In genomic region chr1:150551784-150552691, GRCh38 we compare ENCODE assay signal across 1 cellular context.
TF ChIP-seq lines count a peak whose summit lies in the region.

No MANE protein-coding gene starts in this region.

TF ChIP-seq in HepG2, 621 proteins besides CTCF, POLR2A, EP300 and RAD21 (continued from another document and continues in another):
- TF ChIP-seq ZNF570 (CRISPR knock-in tag; IDR thresholded peaks at IDR 0.05; ENCODE audit: borderline replicate concordance) (no peak), ZNF333 (CRISPR knock-in tag; IDR thresholded peaks at IDR 0.05; ENCODE audit: borderline replicate concordance) (no peak), SRF (IDR thresholded peaks at IDR 0.05; ENCODE audit: low read depth, low read length) (no peak), NCOR1 (IDR thresholded peaks at IDR 0.05; ENCODE audit: borderline replicate concordance, low read length) (no peak), NFYC (CRISPR knock-in tag; IDR thresholded peaks at IDR 0.05) (no peak), ZNF580 (CRISPR knock-in tag; IDR thresholded peaks at IDR 0.05; ENCODE audit: borderline replicate concordance, low read depth) (peak; percentile 64; the same call in 1 of the 2 replicates), NR2F2 (IDR thresholded peaks at IDR 0.05; ENCODE audit: borderline replicate concordance, low read depth) (no peak), ZNF331 (CRISPR knock-in tag; IDR thresholded peaks at IDR 0.05) (peak; percentile 54; the same call in 1 of the 2 replicates), ZBTB4 (CRISPR knock-in tag; IDR thresholded peaks at IDR 0.05; ENCODE audit: borderline replicate concordance) (no peak), ZMYM2 (CRISPR knock-in tag; IDR thresholded peaks at IDR 0.05) (no peak), HDAC6 (IDR thresholded peaks at IDR 0.05; ENCODE audit: low read depth, low read length) (no peak), KLF6 (CRISPR knock-in tag; IDR thresholded peaks at IDR 0.05) (peak; percentile 74; the same call in 1 of the 2 replicates), ZNF605 (CRISPR knock-in tag; IDR thresholded peaks at IDR 0.05) (0 out of 2 replicates have a peak, but pooled peaks have one; percentile 52), ZNF432 (CRISPR knock-in tag; IDR thresholded peaks at IDR 0.05; ENCODE audit: borderline replicate concordance) (no peak), CENPBD1 (CRISPR knock-in tag; IDR thresholded peaks at IDR 0.05; ENCODE audit: borderline replicate concordance, low read depth) (no peak), ZNF3 (CRISPR knock-in tag; IDR thresholded peaks at IDR 0.05) (no peak), ZNF574 (CRISPR knock-in tag; IDR thresholded peaks at IDR 0.05) (peak; percentile 45; the same call in 1 of the 2 replicates), REPIN1 (CRISPR knock-in tag; IDR thresholded peaks at IDR 0.05; ENCODE audit: borderline replicate concordance, low read depth) (no peak), ZFP82 (CRISPR knock-in tag; IDR thresholded peaks at IDR 0.05; ENCODE audit: borderline replicate concordance) (0 out of 2 replicates have a peak, but pooled peaks have one; percentile 73), MEF2D (CRISPR knock-in tag; IDR thresholded peaks at IDR 0.05) (no peak), CBFB (CRISPR knock-in tag; IDR thresholded peaks at IDR 0.05) (no peak), PATZ1 (CRISPR knock-in tag; IDR thresholded peaks at IDR 0.05) (peak; percentile 95), ZNF724P (CRISPR knock-in tag; IDR thresholded peaks at IDR 0.05; ENCODE audit: borderline replicate concordance) (no peak), ZNF282 (IDR thresholded peaks at IDR 0.05; ENCODE audit: partially characterized antibody) (no peak), CSRNP1 (CRISPR knock-in tag; IDR thresholded peaks at IDR 0.05) (no peak), MXD4 (CRISPR knock-in tag; IDR thresholded peaks at IDR 0.05) (0 out of 2 replicates have a peak, but pooled peaks have one; percentile 49), ZSCAN30 (CRISPR knock-in tag; IDR thresholded peaks at IDR 0.05) (no peak), IRF9 (CRISPR knock-in tag; IDR thresholded peaks at IDR 0.05; ENCODE audit: borderline replicate concordance) (0 out of 2 replicates have a peak, but pooled peaks have one; percentile 59), THAP7 (CRISPR knock-in tag; IDR thresholded peaks at IDR 0.05) (0 out of 2 replicates have a peak, but pooled peaks have one; percentile 59), TEAD3 (CRISPR knock-in tag; optimal IDR thresholded peaks at IDR 0.05; ENCODE audit: borderline replicate concordance) (no peak), IKZF1 (IDR thresholded peaks at IDR 0.05) (no peak), ZBTB44 (CRISPR knock-in tag; IDR thresholded peaks at IDR 0.05) (no peak), ZNF136 (CRISPR knock-in tag; IDR thresholded peaks at IDR 0.05; ENCODE audit: low read depth) (no peak), ATF3 (CRISPR knock-in tag; IDR thresholded peaks at IDR 0.05) (0 out of 2 replicates have a peak, but pooled peaks have one; percentile 24), ZSCAN31 (CRISPR knock-in tag; IDR thresholded peaks at IDR 0.05; ENCODE audit: low read depth) (no peak), STAG1 (CRISPR knock-in tag; IDR thresholded peaks at IDR 0.05) (0 out of 2 replicates have a peak, but pooled peaks have one; percentile 5), THRA (CRISPR knock-in tag; IDR thresholded peaks at IDR 0.05; ENCODE audit: borderline replicate concordance) (peak; percentile 68; the same call in 1 of the 2 replicates), ZNF792 (CRISPR knock-in tag; IDR thresholded peaks at IDR 0.05) (no peak), HMG20A (CRISPR knock-in tag; IDR thresholded peaks at IDR 0.05; ENCODE audit: borderline replicate concordance) (no peak), ZNF589 (CRISPR knock-in tag; conservative IDR thresholded peaks at IDR 0.05) (no peak), DRAP1 (CRISPR knock-in tag; IDR thresholded peaks at IDR 0.05) (peak; percentile 44), ZNF550 (CRISPR knock-in tag; IDR thresholded peaks at IDR 0.05; ENCODE audit: borderline replicate concordance) (no peak), RXRB (CRISPR knock-in tag; IDR thresholded peaks at IDR 0.05; ENCODE audit: borderline replicate concordance) (peak; percentile 73; the same call in 1 of the 2 replicates)
